Comparison of ENCODE assay signal across 9 cellular contexts in genomic region chr7:90626011-90626410, GRCh38. TPM values are rescaled to one million over a fixed set of nuclear protein-coding genes. Genes with fewer than 3 reads are reported as not detected.
DNase-seq lines count a peak whose midpoint lies in the region; ATAC-seq and TF ChIP-seq lines count a peak whose summit lies in the region.
"Had no signal": no experiment of that assay in that cellular context is flagged by ENCODE, and none has a peak within 500 bp of the region (broad histone marks: within the 10 kb centered on the region; RNA-seq: fewer than 3 reads in every experiment).

No MANE protein-coding gene starts in this region.

- no peaks in the 10 kb centered on the region for H3K27me3 ChIP-seq in uterus

- intact Hi-C loops in left ventricle myocardium superior (cut with micrococcal nuclease) (loop anchor here (10.0 kb wide), 1 partner anchor 51 kb away; no protein-coding TSS in a partner anchor), Right ventricle myocardium inferior (cut with DNase I) (loop anchor here (5.0 kb wide), 2 partner anchors 74 to 169 kb away; no protein-coding TSS in a partner anchor), uterus (cut with DNase I; ENCODE audit: low total_unique reads) (no loop called here)

- peaks cover 12% of the 10 kb centered on the region for H3K36me3 Mint-ChIP-seq in brain

- no peak for TF ChIP-seq POLR2A in uterus (IDR thresholded peaks at IDR 0.05)

- no peaks in the 10 kb centered on the region for H3K36me3 ChIP-seq in uterus

- peaks cover 3% of the 10 kb centered on the region for H3K27me3 Mint-ChIP-seq in brain

- H3K4me1 Mint-ChIP-seq in brain, result peaks cover 61% of the 10 kb centered on the region

- H3K4me3 ChIP-seq in uterus, result no peak overlapping the region

- H3K27ac ChIP-seq in uterus, result peak overlapping the region; percentile 14 to 40

- peaks cover 0 to 3% (median 0%) of the 10 kb centered on the region in 5 experiments for H3K9me3 Mint-ChIP-seq in brain

- H3K4me1 ChIP-seq in uterus, result no peaks in the 10 kb centered on the region

- peak overlapping the region in 4 of 5 experiments; percentile 18 to 94 (median 70) for H3K27ac Mint-ChIP-seq in brain

- H3K9me3 ChIP-seq in uterus, result no peaks in the 10 kb centered on the region

- TF ChIP-seq CTCF in brain (conservative IDR thresholded peaks at IDR 0.05) (no peak), uterus (IDR thresholded peaks at IDR 0.05) (no peak)

- DNase-seq in left ventricle myocardium superior (no peak), Right ventricle myocardium inferior (ENCODE audit: missing footprints) (no peak), left kidney (ENCODE audit: low read depth, low spot score) (peak; percentile 29), uterus (no peak)
- DNase-seq: activated naive CD4-positive, alpha-beta T cell had no signal

- peak; percentile 18 for ATAC-seq in left ventricle myocardium superior
- ATAC-seq in Right ventricle myocardium inferior, result no peak
- ATAC-seq in GM21381 (IDR thresholded peaks at IDR 0.05; ENCODE audit: unreplicated experiment), result no peak
- ATAC-seq in GM18498 (IDR thresholded peaks at IDR 0.05; ENCODE audit: unreplicated experiment), result no peak
- no peak for ATAC-seq in GM18907 (IDR thresholded peaks at IDR 0.05; ENCODE audit: unreplicated experiment)

- H3K4me3 Mint-ChIP-seq in brain, result peak overlapping the region in 2 of 5 experiments; percentile 2 to 61

RNA-seq across cellular contexts. Expression of gene CDK14, which starts 29.9 kb away (rescaled TPM):
- 23.9 TPM for total RNA-seq in left ventricle myocardium superior
- total RNA-seq in Right ventricle myocardium inferior, result 26.3 TPM
- polyA plus RNA-seq in brain (ENCODE audit: insufficient read depth, low read depth, low replicate concordance), result 13.5 TPM
- total RNA-seq in uterus, result 10 to 100 TPM in 3 of 4 donors, 1 to 10 TPM in 1; 3.3 to 61.6 (median 38.7) TPM
